ENCODE assay signal across 6 cellular contexts in genomic region chr19:45682117-45682516, GRCh38. TPM values are rescaled to one million over a fixed set of nuclear protein-coding genes. Genes with fewer than 3 reads are reported as not detected.
DNase-seq lines count a peak whose midpoint lies in the region; ATAC-seq and TF ChIP-seq lines count a peak whose summit lies in the region.

No MANE protein-coding gene starts in this region.

- intact Hi-C loops in stomach (cut with DNase I; ENCODE audit: low total_unique reads): no loop called here

- no peak for TF ChIP-seq POLR2A in stomach (IDR thresholded peaks at IDR 0.05)

- H3K4me3 ChIP-seq in stomach: peak overlapping the region in 1 of 4 donors; percentile 44

- H3K4me3 Mint-ChIP-seq in T-helper 2 cell treated with Interferon-gamma antibody and Interleukin-4, amounts not matched to agents 5 μg/mL and 100 μg/mL, for 36 hours: no peak overlapping the region
- peak overlapping the region; percentile 80 to 82 for H3K4me3 Mint-ChIP-seq in effector memory CD8-positive, alpha-beta T cell

- no peaks in the 10 kb centered on the region for H3K9me3 ChIP-seq in stomach

- 63 to 71% (median 64%) methylated on average over 8 of the region's 8 CpGs for WGBS in stomach, 5 donors

- no peak for TF ChIP-seq CTCF in stomach (IDR thresholded peaks at IDR 0.05)

- H3K27ac Mint-ChIP-seq in T-helper 2 cell treated with Interferon-gamma antibody and Interleukin-4, amounts not matched to agents 5 μg/mL and 100 μg/mL, for 36 hours: peak overlapping the region; percentile 55
- H3K27ac Mint-ChIP-seq in effector memory CD8-positive, alpha-beta T cell: peak overlapping the region in 1 of 2 donors; percentile 62

- peaks cover 27% of the 10 kb centered on the region for H3K36me3 Mint-ChIP-seq in T-helper 2 cell treated with Interferon-gamma antibody and Interleukin-4, amounts not matched to agents 5 μg/mL and 100 μg/mL, for 36 hours (ENCODE audit: low read depth)
- H3K36me3 Mint-ChIP-seq in effector memory CD8-positive, alpha-beta T cell (ENCODE audit: insufficient read depth): peaks cover 30% of the 10 kb centered on the region

- H3K9me3 Mint-ChIP-seq in T-helper 2 cell treated with Interferon-gamma antibody and Interleukin-4, amounts not matched to agents 5 μg/mL and 100 μg/mL, for 36 hours: no peaks in the 10 kb centered on the region
- H3K9me3 Mint-ChIP-seq in effector memory CD8-positive, alpha-beta T cell: no peaks in the 10 kb centered on the region

- peaks cover 24 to 42% (median 37%) of the 10 kb centered on the region in 4 donors for H3K36me3 ChIP-seq in stomach

- H3K4me1 Mint-ChIP-seq in T-helper 2 cell treated with Interferon-gamma antibody and Interleukin-4, amounts not matched to agents 5 μg/mL and 100 μg/mL, for 36 hours (ENCODE audit: low read depth): peaks cover 13% of the 10 kb centered on the region
- peaks cover 14 to 19% of the 10 kb centered on the region in 2 donors for H3K4me1 Mint-ChIP-seq in effector memory CD8-positive, alpha-beta T cell (ENCODE audit: low read depth in 2 of 2)

- peaks cover 9 to 33% (median 16%) of the 10 kb centered on the region in 3 donors for H3K27me3 ChIP-seq in stomach

- TF ChIP-seq EP300 in stomach (IDR thresholded peaks at IDR 0.05): no peak

- ATAC-seq in effector memory CD8-positive, alpha-beta T cell (replicated peaks): no peak

- peak overlapping the region; percentile 77 to 89 (median 85) for H3K27ac ChIP-seq in stomach

- peaks cover 21 to 29% (median 25%) of the 10 kb centered on the region in 4 donors for H3K4me1 ChIP-seq in stomach

- DNase-seq in T-helper 2 cell treated with Interferon-gamma antibody and Interleukin-4, amounts not matched to agents 5 μg/mL and 100 μg/mL, for 36 hours (ENCODE audit: low spot score): no peak
- no peak for DNase-seq in T-helper 2 cell
- DNase-seq in effector memory CD8-positive, alpha-beta T cell: no peak
- DNase-seq in stomach: no peak
- no peak for DNase-seq in kidney tubule cell (ENCODE audit: low spot score)
- no peak for DNase-seq in GM19238 (ENCODE audit: insufficient read length, low spot score)

- H3K27me3 Mint-ChIP-seq in T-helper 2 cell treated with Interferon-gamma antibody and Interleukin-4, amounts not matched to agents 5 μg/mL and 100 μg/mL, for 36 hours (ENCODE audit: low read depth): peaks cover 5% of the 10 kb centered on the region
- H3K27me3 Mint-ChIP-seq in effector memory CD8-positive, alpha-beta T cell: no peaks in the 10 kb centered on the region

RNA-seq across cellular contexts. Expression of gene SNRPD2, which starts 9.6 kb away (rescaled TPM):
- 100 to 1,000 TPM in 3 of 5 donors, 10 to 100 TPM in 2; 79.9 to 217 (median 127) TPM for total RNA-seq in stomach
- polyA plus RNA-seq in stomach: 100 to 1,000 TPM; 378 to 511 (median 467) TPM

RNA-seq across cellular contexts. Expression of gene QPCTL, which starts 10.3 kb away (rescaled TPM):
- 10 to 100 TPM in 2 of 5 donors, 1 to 10 TPM in 3; 5.8 to 33.6 (median 7.6) TPM for total RNA-seq in stomach
- 1 to 10 TPM; 1.7 to 7.0 (median 4.2) TPM for polyA plus RNA-seq in stomach

RNA-seq across cellular contexts. Expression of gene GIPR, which starts 14.1 kb away (rescaled TPM):
- total RNA-seq in stomach: 10 to 100 TPM in 3 of 5 donors, 1 to 10 TPM in 2; 5.1 to 44.9 (median 11.9) TPM
- 1 to 10 TPM; 1.9 to 2.4 (median 2.1) TPM for polyA plus RNA-seq in stomach

RNA-seq across cellular contexts. Expression of gene EML2, which starts 42.9 kb away (rescaled TPM):
- 100 to 1,000 TPM in 2 of 5 donors, 10 to 100 TPM in 3; 17.8 to 387 (median 33.8) TPM for total RNA-seq in stomach
- polyA plus RNA-seq in stomach: 10 to 100 TPM; 28.6 to 53.0 (median 31.8) TPM

RNA-seq across cellular contexts. Expression of gene FBXO46, which starts 48.6 kb away (rescaled TPM):
- total RNA-seq in stomach: 10 to 100 TPM in 3 of 5 donors, 1 to 10 TPM in 2; 4.0 to 61.7 (median 12.3) TPM
- polyA plus RNA-seq in stomach: 10 to 100 TPM in 1 of 3 donors, 1 to 10 TPM in 2; 6.3 to 10.1 (median 7.9) TPM
